In genomic region chr22:25747245-25747944, GRCh38 we compare ENCODE assay signal across 9 cellular contexts. TPM values are rescaled to one million over a fixed set of nuclear protein-coding genes. Genes with fewer than 3 reads are reported as not detected.
DNase-seq lines count a peak whose midpoint lies in the region; ATAC-seq and TF ChIP-seq lines count a peak whose summit lies in the region.
"Had no signal": no experiment of that assay in that cellular context is flagged by ENCODE, and none has a peak within 500 bp of the region (broad histone marks: within the 10 kb centered on the region; RNA-seq: fewer than 3 reads in every experiment).

No MANE protein-coding gene starts in this region.

- H3K9me3 ChIP-seq in mucosa of descending colon, result no peaks in the 10 kb centered on the region

- H3K36me3 Mint-ChIP-seq in CD14-positive monocyte (no peaks in the 10 kb centered on the region), nephron progenitor cell (ENCODE audit: low read depth) (no peaks in the 10 kb centered on the region)

- H3K4me1 Mint-ChIP-seq in CD14-positive monocyte, result peaks cover 10% of the 10 kb centered on the region
- H3K4me1 Mint-ChIP-seq in nephron progenitor cell, result no peaks in the 10 kb centered on the region

- peaks cover 3% of the 10 kb centered on the region for H3K4me1 ChIP-seq in mucosa of descending colon (ENCODE audit: low read depth)

- H3K27ac Mint-ChIP-seq in CD14-positive monocyte (no peak overlapping the region), nephron progenitor cell (no peak overlapping the region)

- DNase-seq in CD14-positive monocyte (ENCODE audit: low spot score) (peak; percentile 60), NCI-H146 treated with DMSO at 0.1 percent for 48 hours (lab: John Stamatoyannopoulos, UW; ENCODE audit: unreplicated experiment) (peak; percentile 26), cerebellum (ENCODE audit: low spot score) (peak; percentile 78), mucosa of descending colon (peak in 2 of 3 donors; percentile 36 to 70), DMS153 treated with DMSO at 0.1 percent for 48 hours (lab: John Stamatoyannopoulos, UW; ENCODE audit: unreplicated experiment) (no peak), NCI-H1048 (lab: John Stamatoyannopoulos, UW) (no peak), nephron progenitor cell (no peak)
- DNase-seq: activated effector memory CD4-positive, alpha-beta T cell treated with anti-CD3 and anti-CD28 coated beads, Interleukin-2, amount 50 U/mL, for 16 hours had no signal

- intact Hi-C loops in CD14-positive monocyte (cut with micrococcal nuclease), result loop anchor here in 1 of 2 donors (10.0 kb wide), 1 partner anchor 57 kb away; no protein-coding TSS in a partner anchor
- intact Hi-C loops in mucosa of descending colon (cut with DNase I, micrococcal nuclease), result no loop called here

- H3K4me3 Mint-ChIP-seq in CD14-positive monocyte, result no peak overlapping the region
- H3K4me3 Mint-ChIP-seq in nephron progenitor cell, result no peak overlapping the region

- H3K36me3 ChIP-seq in mucosa of descending colon (ENCODE audit: low read depth), result no peaks in the 10 kb centered on the region

- peaks cover 5 to 13% (median 9%) of the 10 kb centered on the region in 3 donors for H3K27me3 Mint-ChIP-seq in CD14-positive monocyte (ENCODE audit: low read depth in 3 of 3)
- H3K27me3 Mint-ChIP-seq in nephron progenitor cell (ENCODE audit: low read depth, poor library complexity), result peaks cover 31% of the 10 kb centered on the region

- H3K4me3 ChIP-seq in mucosa of descending colon, result no peak overlapping the region

- ATAC-seq in mucosa of descending colon (peak; percentile 63), GM21737 (IDR thresholded peaks at IDR 0.05; ENCODE audit: unreplicated experiment) (no peak)

- no peaks in the 10 kb centered on the region for H3K9me3 Mint-ChIP-seq in CD14-positive monocyte
- no peaks in the 10 kb centered on the region for H3K9me3 Mint-ChIP-seq in nephron progenitor cell

- TF ChIP-seq CTCF in CD14-positive monocyte (IDR thresholded peaks at IDR 0.05) (no peak), mucosa of descending colon (IDR thresholded peaks at IDR 0.05) (no peak), nephron progenitor cell (IDR thresholded peaks at IDR 0.05) (no peak)

RNA-seq across cellular contexts. Expression of gene MYO18B, which starts 5.4 kb away (rescaled TPM):
- polyA plus RNA-seq in CD14-positive monocyte, result not detected
- 0.36 TPM for total RNA-seq in cerebellum
- under 1 TPM; 0.03 to 0.17 (median 0.12) TPM for total RNA-seq in mucosa of descending colon

Comparison
In these comparisons a context has a peak if more than half of its experiments do, and no peak if none do; other contexts are left out.
1. DNase-seq: peak in CD14-positive monocyte (single experiment), NCI-H146 treated with DMSO at 0.1 percent for 48 hours (single experiment), cerebellum (single experiment) and mucosa of descending colon (2 of 3); none in DMS153 treated with DMSO at 0.1 percent for 48 hours (single experiment), NCI-H1048 (single experiment) and nephron progenitor cell (single experiment).